ENCODE assay signal across 25 cellular contexts in genomic region chr10:58158806-58159205, GRCh38.
DNase-seq lines count a peak whose midpoint lies in the region; ATAC-seq, FAIRE-seq and TF ChIP-seq lines count a peak whose summit lies in the region.
"Had no signal": no experiment of that assay in that cellular context is flagged by ENCODE, and none has a peak within 500 bp of the region (broad histone marks: within the 10 kb centered on the region; RNA-seq: fewer than 3 reads in every experiment).

No MANE protein-coding gene starts in this region.

- H3K9me3 ChIP-seq in IMR-90 (ENCODE audit: control insufficient read depth, insufficient read depth, low read length), result no peaks in the 10 kb centered on the region
- H3K9me3 ChIP-seq: BLaER1 treated with 17β-estradiol and CSF1 and Interleukin-3, amounts not matched to agents 10 nM and 100 nM; esophagus squamous epithelium; tibial artery had no signal

- DNase-seq in NCI-H82 (lab: John Stamatoyannopoulos, UW) (peak; percentile 6), NCI-H82 treated with DMSO at 0.1 percent for 48 hours (lab: John Stamatoyannopoulos, UW; ENCODE audit: unreplicated experiment) (no peak), IMR-90 (peak; percentile 55), skeletal muscle cell (ENCODE audit: low read depth) (peak; percentile 44), GM10266 (ENCODE audit: extremely low spot score) (no peak), RKO (ENCODE audit: low spot score) (no peak)
- DNase-seq: activated CD8-positive, alpha-beta memory T cell treated with anti-CD3 and anti-CD28 coated beads, Interleukin-2, amount 50 U/mL, for 4 hours; activated naive CD8-positive, alpha-beta T cell treated with anti-CD3 and anti-CD28 coated beads, Interleukin-2, amount 10 ng/mL, durations not matched to agents 7 days and 5 days; Calu3; effector memory CD8-positive, alpha-beta T cell; esophagus squamous epithelium; naive thymus-derived CD8-positive, alpha-beta T cell; NCI-H1105; NCI-H2081 treated with DMSO at 0.1 percent for 48 hours; NCI-H446 treated with DMSO at 0.1 percent for 48 hours; stimulated activated CD4-positive, alpha-beta T cell treated with anti-CD3 and anti-CD28 coated beads, Interleukin-4, amount 100 ng/mL, for 24 hours; stimulated activated naive CD8-positive, alpha-beta T cell treated with anti-CD3 and anti-CD28 coated beads, Interleukin-15, Interleukin-2, amounts not matched to agents 100 U/mL and 50 U/mL, for 24 hours; tibial artery had no signal

- no peak overlapping the region for H2AFZ ChIP-seq in IMR-90 (replicated peaks; ENCODE audit: low read length, poor library complexity)

- no peak overlapping the region for H3K4ac ChIP-seq in IMR-90 (ENCODE audit: low read depth, low read length)

- TF ChIP-seq CTCF in IMR-90 (conservative IDR thresholded peaks at IDR 0.05; ENCODE audit: low read depth, low read length) (no peak), GM10266 (IDR thresholded peaks at IDR 0.05; ENCODE audit: control insufficient read depth, insufficient read depth, low read depth, missing control alignments) (no peak)

- peaks cover 13% of the 10 kb centered on the region for H3K27me3 ChIP-seq in IMR-90 (ENCODE audit: control insufficient read depth, insufficient read depth, low read length)
- H3K27me3 ChIP-seq: BLaER1 treated with 17β-estradiol and CSF1 and Interleukin-3, amounts not matched to agents 10 nM and 100 nM had no signal

- WGBS in IMR-90 (ENCODE audit: extremely low coverage in 2 of 2, insufficient read length in 1 of 2), 2 experiments, result 29% methylated on average over 1 of the region's 4 CpGs; no CpG with 5 or more reads in 1 of the 2 experiments

- H2BK120ac ChIP-seq in IMR-90 (ENCODE audit: low read depth, low read length), result no peak overlapping the region

- no peaks in the 10 kb centered on the region for H3K36me3 ChIP-seq in IMR-90 (ENCODE audit: control insufficient read depth, insufficient read depth, low read length)
- H3K36me3 ChIP-seq: BLaER1 treated with 17β-estradiol and CSF1 and Interleukin-3, amounts not matched to agents 10 nM and 100 nM; esophagus squamous epithelium; tibial artery had no signal

- H4K5ac ChIP-seq in IMR-90 (ENCODE audit: low read depth, low read length), result no peak overlapping the region

- H3K56ac ChIP-seq in IMR-90 (ENCODE audit: extremely low read depth, insufficient read depth, low read length), result no peak overlapping the region

- no peaks in the 10 kb centered on the region for H3K79me1 ChIP-seq in IMR-90 (ENCODE audit: low read depth in 1 of 2, low read length in 2 of 2)

- no peak overlapping the region for H2AK5ac ChIP-seq in IMR-90 (ENCODE audit: low read depth, low read length)

- H3K4me3 ChIP-seq in IMR-90 (ENCODE audit: insufficient read depth, low read depth, low read length) (no peak overlapping the region), skeletal muscle cell (ENCODE audit: low read depth, low read length) (no peak overlapping the region)
- H3K4me3 ChIP-seq: BLaER1 treated with 17β-estradiol and CSF1 and Interleukin-3, amounts not matched to agents 10 nM and 100 nM; esophagus squamous epithelium; SK-N-MC; tibial artery had no signal

- no peak overlapping the region for H2BK5ac ChIP-seq in IMR-90 (ENCODE audit: low read depth, low read length, poor library complexity, severe bottlenecking)

- intact Hi-C loops in IMR-90 (cut with micrococcal nuclease), result no loop called here

- H3K23ac ChIP-seq in IMR-90 (ENCODE audit: low read depth, low read length), result no peak overlapping the region

- H3K9ac ChIP-seq in IMR-90 (ENCODE audit: low read depth, low read length), result no peak overlapping the region

- H2BK20ac ChIP-seq in IMR-90 (ENCODE audit: low read depth, low read length), result no peak overlapping the region

- FAIRE-seq in endometrium (lab: Jason Lieb, UNC), result peak; percentile 57
- FAIRE-seq: HTR-8/SVneo had no signal

- dilution Hi-C loops in IMR-90 (cut with HindIII; ENCODE audit: low sequenced_read_pairs, unreplicated experiment), result no loop called here

- ATAC-seq in IMR-90 (ENCODE audit: low read depth) (no peak), HG03565 (IDR thresholded peaks at IDR 0.05; ENCODE audit: unreplicated experiment) (no peak)
- ATAC-seq: effector memory CD8-positive, alpha-beta T cell; naive thymus-derived CD8-positive, alpha-beta T cell; stimulated activated naive CD8-positive, alpha-beta T cell treated with anti-CD3 and anti-CD28 coated beads, Interleukin-15, Interleukin-2, amounts not matched to agents 100 U/mL and 50 U/mL, for 24 hours had no signal

- H3K27ac ChIP-seq in IMR-90 (ENCODE audit: insufficient read depth, low read length), result no peak overlapping the region
- H3K27ac ChIP-seq: 22Rv1, esophagus squamous epithelium, RWPE1, SK-N-MC, tibial artery had no signal

- in situ Hi-C loops in IMR-90 (cut with MboI; ENCODE audit: low sequenced_read_pairs), result no loop called here

- CTCF ChIA-PET in IMR-90 (lab: Yijun Ruan, JAX), result no interaction called here

- no peaks in the 10 kb centered on the region for H4K20me1 ChIP-seq in IMR-90 (ENCODE audit: insufficient read depth, low read length)
- H4K20me1 ChIP-seq: BLaER1 treated with 17β-estradiol and CSF1 and Interleukin-3, amounts not matched to agents 10 nM and 100 nM had no signal

- H4K8ac ChIP-seq in IMR-90 (ENCODE audit: low read depth in 2 of 2, low read length in 2 of 2), result no peak overlapping the region

- no peak overlapping the region for H3K14ac ChIP-seq in IMR-90 (replicated peaks; ENCODE audit: low read depth, low read length)

- H2AK9ac ChIP-seq in IMR-90 (replicated peaks; ENCODE audit: low read depth, low read length, poor library complexity), result no peak overlapping the region

- no peak overlapping the region for H2BK15ac ChIP-seq in IMR-90 (ENCODE audit: low read depth, low read length)

- POLR2A ChIA-PET in IMR-90 (lab: Charles Lee; ENCODE audit: unreplicated experiment), result no interaction called here

- H4K91ac ChIP-seq in IMR-90 (ENCODE audit: insufficient read depth, low read depth, low read length), result no peak overlapping the region

- no peak for TF ChIP-seq RAD21 in IMR-90 (IDR thresholded peaks at IDR 0.05; ENCODE audit: low read length)

- no TSS peak for BruUV-seq in IMR-90 (replicated peaks; lab: Mats Ljungman, UMichigan)

- no peak for TF ChIP-seq POLR2A in IMR-90 (IDR thresholded peaks at IDR 0.05; ENCODE audit: low read depth, low read length)

- H3K18ac ChIP-seq in IMR-90 (ENCODE audit: low read depth, low read length), result no peak overlapping the region

- no peaks in the 10 kb centered on the region for H3K4me1 ChIP-seq in IMR-90 (ENCODE audit: control insufficient read depth, insufficient read depth, low read length)
- H3K4me1 ChIP-seq: esophagus squamous epithelium, tibial artery had no signal

- no peak overlapping the region for H3K4me2 ChIP-seq in IMR-90 (ENCODE audit: low read depth, low read length)

- no peaks in the 10 kb centered on the region; the same call in 1 of the 2 replicates for H3K9me1 ChIP-seq in IMR-90 (ENCODE audit: insufficient read depth, low read length)

TF ChIP-seq in IMR-90, 13 proteins besides CTCF, POLR2A, EP300 and RAD21:
- TF ChIP-seq SMC3 (IDR thresholded peaks at IDR 0.05; ENCODE audit: low read depth, low read length) (no peak), USF2 (IDR thresholded peaks at IDR 0.05; ENCODE audit: low read depth, low read length) (no peak), MAFK (IDR thresholded peaks at IDR 0.05; ENCODE audit: low read depth, low read length) (no peak), NFE2L2 (IDR thresholded peaks at IDR 0.05; ENCODE audit: low read depth, low read length) (no peak), MAZ (IDR thresholded peaks at IDR 0.05; ENCODE audit: borderline replicate concordance, low read depth, low read length) (no peak), RCOR1 (IDR thresholded peaks at IDR 0.05; ENCODE audit: insufficient replicate concordance, low read length) (no peak), FOS (IDR thresholded peaks at IDR 0.05; ENCODE audit: low read depth, low read length) (no peak)
TF ChIP-seq in IMR-90: peak in this region for 0.

Comparison
In these comparisons a context has a peak if more than half of its experiments do, and no peak if none do; other contexts are left out.
1. DNase-seq: peak in NCI-H82 (single experiment), IMR-90 (single experiment) and skeletal muscle cell (single experiment); none in NCI-H82 treated with DMSO at 0.1 percent for 48 hours (single experiment), GM10266 (single experiment) and RKO (single experiment).